8 cellular contexts compared by ENCODE assay signal in genomic region chr6:26322645-26323482, GRCh38. TPM values are rescaled to one million over a fixed set of nuclear protein-coding genes. Genes with fewer than 3 reads are reported as not detected.
DNase-seq lines count a peak whose midpoint lies in the region; ATAC-seq, FAIRE-seq and TF ChIP-seq lines count a peak whose summit lies in the region.

No MANE protein-coding gene starts in this region.

- peaks cover 30% of the 10 kb centered on the region for H3K27me3 Mint-ChIP-seq in activated naive CD4-positive, alpha-beta T cell treated with anti-CD3 and anti-CD28 coated beads for 36 hours (ENCODE audit: low read depth)

- H3K9me2 ChIP-seq in PC-9 (ENCODE audit: insufficient read depth), result no peaks in the 10 kb centered on the region

- no peaks in the 10 kb centered on the region for H3K9me3 ChIP-seq in PC-9 (ENCODE audit: insufficient read depth, low read depth)
- H3K9me3 ChIP-seq in pancreas, result no peaks in the 10 kb centered on the region

- CTCF ChIA-PET in PC-9 (lab: Charles Lee), result interaction anchor here (0.6 to 1.5 kb wide), 2 partner anchors 211 to 272 kb away, joined by 5 read pairs; no protein-coding TSS in a partner anchor
- CTCF ChIA-PET in activated naive CD4-positive, alpha-beta T cell treated with anti-CD3 and anti-CD28 coated beads for 36 hours (lab: Charles Lee), result interaction anchor here (0.7 to 1.9 kb wide), 5 partner anchors 19 to 246 kb away, joined by 3 to 7 read pairs (median 4); a partner anchor contains a TSS

- DNase-seq in GM12864 (ENCODE audit: low read depth), result peak; percentile 74
- peak; percentile 77 to 88 for DNase-seq in PC-9
- DNase-seq in activated naive CD4-positive, alpha-beta T cell treated with anti-CD3 and anti-CD28 coated beads for 36 hours, result peak; percentile 74
- DNase-seq in germinal center (ENCODE audit: low spot score), result peak; percentile 21
- peak in 1 of 6 donors; percentile 46 for DNase-seq in pancreas
- no peak for DNase-seq in GM19238 (ENCODE audit: insufficient read length, low spot score)

- TF ChIP-seq RAD21 in Ishikawa (IDR thresholded peaks at IDR 0.05; ENCODE audit: low read depth), result no peak

- peak overlapping the region; percentile 91 for H3K4me2 ChIP-seq in PC-9

- intact Hi-C loops in PC-9 (cut with micrococcal nuclease; ENCODE audit: unreplicated experiment), result loop anchor here (1.0 to 5.0 kb wide), 3 partner anchors 10 to 136 kb away; a partner anchor contains a TSS
- intact Hi-C loops in activated naive CD4-positive, alpha-beta T cell treated with anti-CD3 and anti-CD28 coated beads for 36 hours (cut with micrococcal nuclease), result loop anchor here (1.0 to 10.0 kb wide), 5 partner anchors 7 to 1152 kb away; partner anchors contain the start of gene ZNF184
- intact Hi-C loops in pancreas (cut with DNase I), result loop anchor here in 1 of 3 donors (10.0 kb wide), 1 partner anchor 252 kb away; no protein-coding TSS in a partner anchor

- H3K36me3 Mint-ChIP-seq in activated naive CD4-positive, alpha-beta T cell treated with anti-CD3 and anti-CD28 coated beads for 36 hours (ENCODE audit: low read depth), result peaks cover 7% of the 10 kb centered on the region

- H3K27ac ChIP-seq in 22Rv1, result peak overlapping the region; percentile 89
- peak overlapping the region; percentile 57 for H3K27ac ChIP-seq in PC-9
- no peak overlapping the region for H3K27ac ChIP-seq in pancreas

- H3K4me3 ChIP-seq in GM12864 (ENCODE audit: low read depth, low read length) (peak overlapping the region; percentile 65; the same call in 1 of the 2 replicates), PC-9 (peak overlapping the region; percentile 72), pancreas (peak overlapping the region in 2 of 4 donors; percentile 28 to 43)

- peaks cover 30% of the 10 kb centered on the region for H3F3A ChIP-seq in PC-9 (ENCODE audit: insufficient read depth, low read depth)

- POLR2A ChIA-PET in PC-9 (lab: Charles Lee; ENCODE audit: unreplicated experiment), result interaction anchor here (0.5 to 0.7 kb wide), 7 partner anchors 89 to 279 kb away, joined by 3 to 14 read pairs (median 7); a partner anchor contains a TSS

- TF ChIP-seq EP300 in Ishikawa (IDR thresholded peaks at IDR 0.05; ENCODE audit: borderline replicate concordance), result 0 out of 2 replicates have a peak, but pooled peaks have one; percentile 30

- 46 to 51% methylated on average over 21 of the region's 21 CpGs for WGBS in pancreas, 2 donors

- no peaks in the 10 kb centered on the region for H3K79me2 ChIP-seq in PC-9 (ENCODE audit: low read depth)

- H3K4me1 ChIP-seq in PC-9 (replicated peaks; ENCODE audit: insufficient read depth) (peaks cover 22% of the 10 kb centered on the region), pancreas (no peaks in the 10 kb centered on the region)

- peak; percentile 81 to 87 (median 85) for ATAC-seq in pancreas

- no peak for TF ChIP-seq CTCF in 22Rv1 (IDR thresholded peaks at IDR 0.05)
- TF ChIP-seq CTCF in GM12864 (IDR thresholded peaks at IDR 0.05; ENCODE audit: low read depth, low read length, missing control alignments), result no peak
- TF ChIP-seq CTCF in PC-9 (conservative IDR thresholded peaks at IDR 0.05), result no peak
- no peak for TF ChIP-seq CTCF in pancreas (IDR thresholded peaks at IDR 0.05)

- no peaks in the 10 kb centered on the region for H4K20me1 ChIP-seq in PC-9 (ENCODE audit: insufficient read depth)

- peak overlapping the region; percentile 89 for H3K27ac Mint-ChIP-seq in activated naive CD4-positive, alpha-beta T cell treated with anti-CD3 and anti-CD28 coated beads for 36 hours

- H3K4me3 Mint-ChIP-seq in activated naive CD4-positive, alpha-beta T cell treated with anti-CD3 and anti-CD28 coated beads for 36 hours, result peak overlapping the region; percentile 83

- peaks cover 30% of the 10 kb centered on the region for H3K4me1 Mint-ChIP-seq in activated naive CD4-positive, alpha-beta T cell treated with anti-CD3 and anti-CD28 coated beads for 36 hours (ENCODE audit: low read depth)

- H3K9me3 Mint-ChIP-seq in activated naive CD4-positive, alpha-beta T cell treated with anti-CD3 and anti-CD28 coated beads for 36 hours, result peaks cover 4% of the 10 kb centered on the region

- H3K36me3 ChIP-seq in PC-9 (ENCODE audit: low read depth) (no peaks in the 10 kb centered on the region), pancreas (no peaks in the 10 kb centered on the region)

- FAIRE-seq in pancreas (lab: Jason Lieb, UNC), result no peak

- no peaks in the 10 kb centered on the region for H3K27me3 ChIP-seq in PC-9 (ENCODE audit: insufficient read depth, low read depth)
- H3K27me3 ChIP-seq in pancreas, result peaks cover 0 to 52% (median 5%) of the 10 kb centered on the region in 4 donors

- TSS peak; percentile 100 for BruUV-seq in PC-9 (replicated peaks; lab: Mats Ljungman, UMichigan)

- H2AFZ ChIP-seq in PC-9, result peak overlapping the region; percentile 89; the same call in 1 of the 2 replicates

TF ChIP-seq in Ishikawa, 13 proteins besides CTCF, POLR2A, EP300 and RAD21:
- TF ChIP-seq MAX (IDR thresholded peaks at IDR 0.05) (peak; percentile 53), USF1 (IDR thresholded peaks at IDR 0.05) (peak; percentile 76), FOXM1 (IDR thresholded peaks at IDR 0.05; ENCODE audit: borderline replicate concordance, low read depth) (no peak), TAF1 (IDR thresholded peaks at IDR 0.05; ENCODE audit: low read depth) (no peak), CREB1 (IDR thresholded peaks at IDR 0.05; ENCODE audit: low read depth) (no peak), NFIC (IDR thresholded peaks at IDR 0.05) (no peak), ZBTB7A (IDR thresholded peaks at IDR 0.05; ENCODE audit: low read depth) (0 out of 2 replicates have a peak, but pooled peaks have one; percentile 22), CEBPB (IDR thresholded peaks at IDR 0.05) (peak; percentile 40; the same call in 1 of the 2 replicates), REST (IDR thresholded peaks at IDR 0.05; ENCODE audit: low read depth) (no peak), EGR1 (IDR thresholded peaks at IDR 0.05) (no peak), TEAD4 (IDR thresholded peaks at IDR 0.05) (peak; percentile 84), TCF12 (IDR thresholded peaks at IDR 0.05; ENCODE audit: low read depth) (no peak), YY1 (IDR thresholded peaks at IDR 0.05; ENCODE audit: low read depth) (peak; percentile 74)
TF ChIP-seq in Ishikawa: peak in this region for 6.

RNA-seq across cellular contexts. Expression of gene BTN3A2, which starts 42.1 kb away (rescaled TPM):
- total RNA-seq in PC-9 (2021) (28.7 and 32.9 TPM in 2 replicates), pancreas (10 to 100 TPM in 4 of 6 donors, 1 to 10 TPM in 2; 2.5 to 45.7 (median 10.6) TPM)
- 10 to 100 TPM; 67.6 to 80.5 TPM for total RNA-seq in activated naive CD4-positive, alpha-beta T cell treated with anti-CD3 and anti-CD28 coated beads for 36 hours
- polyA plus RNA-seq in pancreas, result 1 to 10 TPM; 5.9 to 8.1 TPM

Comparison
In these comparisons a context has a peak if more than half of its experiments do, and no peak if none do; other contexts are left out.
1. H3K27ac ChIP-seq: peak in 22Rv1 (single experiment) and PC-9 (single experiment); none in pancreas (0 of 4).